In the genomic region with DNA sequence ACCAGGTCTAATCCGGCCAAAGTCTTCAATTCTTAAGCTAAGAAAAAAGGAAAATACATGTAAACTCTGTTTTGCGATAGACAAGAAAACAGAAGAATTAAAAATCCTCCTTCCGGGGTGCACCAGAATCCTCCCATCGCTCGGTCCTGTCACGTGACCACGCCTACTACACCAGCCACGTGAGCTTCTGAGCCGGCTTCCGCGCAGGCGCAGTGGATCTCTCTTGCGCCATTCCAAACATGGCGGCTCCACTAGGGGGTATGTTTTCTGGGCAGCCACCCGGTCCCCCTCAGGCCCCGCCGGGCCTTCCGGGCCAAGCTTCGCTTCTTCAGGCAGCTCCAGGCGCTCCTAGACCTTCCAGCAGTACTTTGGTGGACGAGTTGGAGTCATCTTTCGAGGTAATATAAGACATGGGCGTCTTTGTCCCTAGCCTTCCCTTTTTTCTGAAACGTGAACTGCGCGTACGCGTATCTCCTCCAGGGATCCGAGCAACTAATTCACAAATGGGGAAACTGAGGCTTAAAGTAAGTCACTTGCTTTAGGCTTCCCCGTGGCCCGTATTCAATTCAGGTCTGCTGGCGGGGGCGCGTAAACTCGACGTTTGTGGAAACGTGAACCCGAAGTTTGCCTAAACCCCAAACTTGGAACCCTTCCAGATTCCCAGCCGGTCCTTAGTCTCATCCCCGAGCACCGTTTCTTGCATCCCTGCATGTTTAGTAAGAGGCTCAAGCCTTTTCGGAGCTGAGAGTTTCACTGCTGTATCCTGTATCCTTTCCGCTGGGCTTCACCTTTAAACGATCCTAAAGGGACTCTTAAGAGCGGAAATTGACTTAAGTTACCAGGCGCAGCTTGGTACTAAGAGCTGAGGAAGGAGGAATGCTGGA, we compare ENCODE assay signal across 1 cellular context.
TF ChIP-seq lines count a peak whose summit lies in the region.

A gene with protein sequence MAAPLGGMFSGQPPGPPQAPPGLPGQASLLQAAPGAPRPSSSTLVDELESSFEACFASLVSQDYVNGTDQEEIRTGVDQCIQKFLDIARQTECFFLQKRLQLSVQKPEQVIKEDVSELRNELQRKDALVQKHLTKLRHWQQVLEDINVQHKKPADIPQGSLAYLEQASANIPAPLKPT (plus strand): TSS at position 226 of the 884 bp plus-strand sequence. CDS start 14 bp downstream, at position 240.

TF ChIP-seq in K562, 482 proteins besides CTCF, POLR2A, EP300 and RAD21 (continued from another document and continues in another):
- TF ChIP-seq, protein P1, sequence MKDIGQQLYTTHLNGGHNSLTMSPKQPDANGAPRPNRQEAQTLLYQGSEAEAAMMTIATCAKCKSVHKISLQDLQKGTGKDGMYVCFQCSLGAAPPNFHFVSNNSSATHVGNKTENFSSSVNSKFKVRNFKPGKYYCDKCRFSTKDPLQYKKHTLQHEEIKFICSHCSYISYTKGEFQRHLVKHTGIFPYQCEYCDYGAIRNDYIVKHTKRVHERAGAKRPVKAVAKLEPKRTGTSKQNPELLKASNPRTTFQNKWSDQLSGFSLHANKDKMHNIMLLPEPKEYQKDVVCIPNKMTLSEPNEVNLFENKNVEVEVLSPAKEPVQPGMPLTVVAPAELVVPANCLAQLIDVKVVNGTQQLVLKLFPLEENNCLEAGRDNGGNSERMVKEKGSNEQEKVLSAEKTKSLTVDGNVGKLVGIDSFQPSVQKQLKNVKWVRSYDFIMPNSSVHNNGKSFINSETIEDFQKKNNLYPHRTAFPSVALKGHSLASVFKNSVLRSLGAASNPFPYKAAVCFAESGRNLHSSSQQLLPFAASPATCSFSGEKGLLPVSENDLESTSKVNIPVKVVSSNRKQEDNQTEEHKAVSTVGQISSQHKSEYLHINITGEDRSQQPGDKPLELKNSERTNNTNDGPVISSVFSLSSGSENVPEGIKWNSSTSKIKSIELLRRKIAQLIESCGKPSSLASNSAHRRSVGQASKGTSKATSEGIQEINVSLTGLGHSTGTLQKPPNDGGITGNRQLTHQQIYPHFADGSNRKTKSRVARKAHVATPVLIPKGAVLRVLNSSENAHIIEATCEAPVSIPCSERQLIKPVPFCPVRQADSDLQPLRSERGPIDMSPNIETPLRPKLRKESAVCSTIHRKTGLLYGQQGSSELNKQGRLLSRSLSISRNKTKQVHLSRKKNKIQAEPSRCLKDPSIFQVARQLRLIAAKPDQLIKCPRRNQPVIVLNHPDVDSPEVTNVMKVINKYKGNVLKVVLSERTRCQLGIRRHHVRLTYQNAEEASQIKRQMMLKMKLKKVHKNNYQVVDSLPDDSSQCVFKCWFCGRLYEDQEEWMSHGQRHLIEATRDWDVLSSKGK (CRISPR knock-in tag; IDR thresholded peaks at IDR 0.05): no peak
- no peak for TF ChIP-seq KDM4B (IDR thresholded peaks at IDR 0.05; ENCODE audit: borderline replicate concordance in 2 of 2, low read depth in 1 of 2)
- TF ChIP-seq EGR1 (conservative IDR thresholded peaks at IDR 0.05): peak; percentile 85
- peak; percentile 70 for TF ChIP-seq HDAC2 (IDR thresholded peaks at IDR 0.05)
- no peak for TF ChIP-seq HMG20B (CRISPR knock-in tag; IDR thresholded peaks at IDR 0.05)
- TF ChIP-seq CEBPG (CRISPR knock-in tag; IDR thresholded peaks at IDR 0.05): peak; percentile 87
- peak; percentile 72 to 94 for TF ChIP-seq CEBPG (tag; conservative IDR thresholded peaks at IDR 0.05 in 1 of 2, IDR thresholded peaks at IDR 0.05 in 1 of 2)
- 0 out of 2 replicates have a peak, but pooled peaks have one; percentile 15 for TF ChIP-seq MYNN (IDR thresholded peaks at IDR 0.05)
- no peak for TF ChIP-seq MYNN (CRISPR knock-in tag; IDR thresholded peaks at IDR 0.05)
- TF ChIP-seq XRCC5 (IDR thresholded peaks at IDR 0.05; ENCODE audit: low read depth, low read length): no peak
- TF ChIP-seq RB1 (IDR thresholded peaks at IDR 0.05; ENCODE audit: low read depth): no peak; the same call in 1 of the 2 replicates
- peak; percentile 98 for TF ChIP-seq CBFA2T2 (conservative IDR thresholded peaks at IDR 0.05)
- TF ChIP-seq BRCA1 (IDR thresholded peaks at IDR 0.05): no peak
- TF ChIP-seq BRCA1 (CRISPR knock-in tag; IDR thresholded peaks at IDR 0.05): no peak
- no peak for TF ChIP-seq KDM2B (CRISPR knock-in tag; IDR thresholded peaks at IDR 0.05)
- TF ChIP-seq ZNF436 (CRISPR knock-in tag; IDR thresholded peaks at IDR 0.05): no peak
- TF ChIP-seq RNF2 (IDR thresholded peaks at IDR 0.05): no peak
- no peak for TF ChIP-seq NFYB (IDR thresholded peaks at IDR 0.05; ENCODE audit: extremely low read depth, insufficient read length)
- no peak for TF ChIP-seq XRCC3 (IDR thresholded peaks at IDR 0.05)
- TF ChIP-seq, protein P2, sequence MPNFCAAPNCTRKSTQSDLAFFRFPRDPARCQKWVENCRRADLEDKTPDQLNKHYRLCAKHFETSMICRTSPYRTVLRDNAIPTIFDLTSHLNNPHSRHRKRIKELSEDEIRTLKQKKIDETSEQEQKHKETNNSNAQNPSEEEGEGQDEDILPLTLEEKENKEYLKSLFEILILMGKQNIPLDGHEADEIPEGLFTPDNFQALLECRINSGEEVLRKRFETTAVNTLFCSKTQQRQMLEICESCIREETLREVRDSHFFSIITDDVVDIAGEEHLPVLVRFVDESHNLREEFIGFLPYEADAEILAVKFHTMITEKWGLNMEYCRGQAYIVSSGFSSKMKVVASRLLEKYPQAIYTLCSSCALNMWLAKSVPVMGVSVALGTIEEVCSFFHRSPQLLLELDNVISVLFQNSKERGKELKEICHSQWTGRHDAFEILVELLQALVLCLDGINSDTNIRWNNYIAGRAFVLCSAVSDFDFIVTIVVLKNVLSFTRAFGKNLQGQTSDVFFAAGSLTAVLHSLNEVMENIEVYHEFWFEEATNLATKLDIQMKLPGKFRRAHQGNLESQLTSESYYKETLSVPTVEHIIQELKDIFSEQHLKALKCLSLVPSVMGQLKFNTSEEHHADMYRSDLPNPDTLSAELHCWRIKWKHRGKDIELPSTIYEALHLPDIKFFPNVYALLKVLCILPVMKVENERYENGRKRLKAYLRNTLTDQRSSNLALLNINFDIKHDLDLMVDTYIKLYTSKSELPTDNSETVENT (CRISPR knock-in tag; IDR thresholded peaks at IDR 0.05): peak; percentile 48; the same call in 1 of the 2 replicates
- TF ChIP-seq, protein P3, sequence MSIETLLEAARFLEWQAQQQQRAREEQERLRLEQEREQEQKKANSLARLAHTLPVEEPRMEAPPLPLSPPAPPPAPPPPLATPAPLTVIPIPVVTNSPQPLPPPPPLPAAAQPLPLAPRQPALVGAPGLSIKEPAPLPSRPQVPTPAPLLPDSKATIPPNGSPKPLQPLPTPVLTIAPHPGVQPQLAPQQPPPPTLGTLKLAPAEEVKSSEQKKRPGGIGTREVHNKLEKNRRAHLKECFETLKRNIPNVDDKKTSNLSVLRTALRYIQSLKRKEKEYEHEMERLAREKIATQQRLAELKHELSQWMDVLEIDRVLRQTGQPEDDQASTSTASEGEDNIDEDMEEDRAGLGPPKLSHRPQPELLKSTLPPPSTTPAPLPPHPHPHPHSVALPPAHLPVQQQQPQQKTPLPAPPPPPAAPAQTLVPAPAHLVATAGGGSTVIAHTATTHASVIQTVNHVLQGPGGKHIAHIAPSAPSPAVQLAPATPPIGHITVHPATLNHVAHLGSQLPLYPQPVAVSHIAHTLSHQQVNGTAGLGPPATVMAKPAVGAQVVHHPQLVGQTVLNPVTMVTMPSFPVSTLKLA (conservative IDR thresholded peaks at IDR 0.05): peak; percentile 89 to 94
- TF ChIP-seq ZNF780A (CRISPR knock-in tag; IDR thresholded peaks at IDR 0.05): no peak
- TF ChIP-seq ZNF41 (CRISPR knock-in tag; conservative IDR thresholded peaks at IDR 0.05): no peak
- TF ChIP-seq, protein P4, sequence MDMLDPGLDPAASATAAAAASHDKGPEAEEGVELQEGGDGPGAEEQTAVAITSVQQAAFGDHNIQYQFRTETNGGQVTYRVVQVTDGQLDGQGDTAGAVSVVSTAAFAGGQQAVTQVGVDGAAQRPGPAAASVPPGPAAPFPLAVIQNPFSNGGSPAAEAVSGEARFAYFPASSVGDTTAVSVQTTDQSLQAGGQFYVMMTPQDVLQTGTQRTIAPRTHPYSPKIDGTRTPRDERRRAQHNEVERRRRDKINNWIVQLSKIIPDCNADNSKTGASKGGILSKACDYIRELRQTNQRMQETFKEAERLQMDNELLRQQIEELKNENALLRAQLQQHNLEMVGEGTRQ (CRISPR knock-in tag; IDR thresholded peaks at IDR 0.05): peak; percentile 98
- TF ChIP-seq, protein P5, sequence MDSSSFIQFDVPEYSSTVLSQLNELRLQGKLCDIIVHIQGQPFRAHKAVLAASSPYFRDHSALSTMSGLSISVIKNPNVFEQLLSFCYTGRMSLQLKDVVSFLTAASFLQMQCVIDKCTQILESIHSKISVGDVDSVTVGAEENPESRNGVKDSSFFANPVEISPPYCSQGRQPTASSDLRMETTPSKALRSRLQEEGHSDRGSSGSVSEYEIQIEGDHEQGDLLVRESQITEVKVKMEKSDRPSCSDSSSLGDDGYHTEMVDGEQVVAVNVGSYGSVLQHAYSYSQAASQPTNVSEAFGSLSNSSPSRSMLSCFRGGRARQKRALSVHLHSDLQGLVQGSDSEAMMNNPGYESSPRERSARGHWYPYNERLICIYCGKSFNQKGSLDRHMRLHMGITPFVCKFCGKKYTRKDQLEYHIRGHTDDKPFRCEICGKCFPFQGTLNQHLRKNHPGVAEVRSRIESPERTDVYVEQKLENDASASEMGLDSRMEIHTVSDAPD (CRISPR knock-in tag; IDR thresholded peaks at IDR 0.05): no peak
- TF ChIP-seq PHTF2 (CRISPR knock-in tag; IDR thresholded peaks at IDR 0.05): no peak
- no peak for TF ChIP-seq ZNF143 (CRISPR knock-in tag; IDR thresholded peaks at IDR 0.05)
- TF ChIP-seq TCF7 (IDR thresholded peaks at IDR 0.05; ENCODE audit: borderline replicate concordance): no peak
- TF ChIP-seq, protein P6, sequence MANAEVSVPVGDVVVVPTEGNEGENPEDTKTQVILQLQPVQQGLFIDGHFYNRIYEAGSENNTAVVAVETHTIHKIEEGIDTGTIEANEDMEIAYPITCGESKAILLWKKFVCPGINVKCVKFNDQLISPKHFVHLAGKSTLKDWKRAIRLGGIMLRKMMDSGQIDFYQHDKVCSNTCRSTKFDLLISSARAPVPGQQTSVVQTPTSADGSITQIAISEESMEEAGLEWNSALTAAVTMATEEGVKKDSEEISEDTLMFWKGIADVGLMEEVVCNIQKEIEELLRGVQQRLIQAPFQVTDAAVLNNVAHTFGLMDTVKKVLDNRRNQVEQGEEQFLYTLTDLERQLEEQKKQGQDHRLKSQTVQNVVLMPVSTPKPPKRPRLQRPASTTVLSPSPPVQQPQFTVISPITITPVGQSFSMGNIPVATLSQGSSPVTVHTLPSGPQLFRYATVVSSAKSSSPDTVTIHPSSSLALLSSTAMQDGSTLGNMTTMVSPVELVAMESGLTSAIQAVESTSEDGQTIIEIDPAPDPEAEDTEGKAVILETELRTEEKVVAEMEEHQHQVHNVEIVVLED (CRISPR knock-in tag; IDR thresholded peaks at IDR 0.05): 0 out of 2 replicates have a peak, but pooled peaks have one; percentile 49
- no peak for TF ChIP-seq ZNF274 (IDR thresholded peaks at IDR 0.05; ENCODE audit: borderline replicate concordance, low read depth, low read length)
- TF ChIP-seq, protein P7, sequence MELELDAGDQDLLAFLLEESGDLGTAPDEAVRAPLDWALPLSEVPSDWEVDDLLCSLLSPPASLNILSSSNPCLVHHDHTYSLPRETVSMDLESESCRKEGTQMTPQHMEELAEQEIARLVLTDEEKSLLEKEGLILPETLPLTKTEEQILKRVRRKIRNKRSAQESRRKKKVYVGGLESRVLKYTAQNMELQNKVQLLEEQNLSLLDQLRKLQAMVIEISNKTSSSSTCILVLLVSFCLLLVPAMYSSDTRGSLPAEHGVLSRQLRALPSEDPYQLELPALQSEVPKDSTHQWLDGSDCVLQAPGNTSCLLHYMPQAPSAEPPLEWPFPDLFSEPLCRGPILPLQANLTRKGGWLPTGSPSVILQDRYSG (tag; conservative IDR thresholded peaks at IDR 0.05; ENCODE audit: low read depth): no peak
- TF ChIP-seq, protein P8, sequence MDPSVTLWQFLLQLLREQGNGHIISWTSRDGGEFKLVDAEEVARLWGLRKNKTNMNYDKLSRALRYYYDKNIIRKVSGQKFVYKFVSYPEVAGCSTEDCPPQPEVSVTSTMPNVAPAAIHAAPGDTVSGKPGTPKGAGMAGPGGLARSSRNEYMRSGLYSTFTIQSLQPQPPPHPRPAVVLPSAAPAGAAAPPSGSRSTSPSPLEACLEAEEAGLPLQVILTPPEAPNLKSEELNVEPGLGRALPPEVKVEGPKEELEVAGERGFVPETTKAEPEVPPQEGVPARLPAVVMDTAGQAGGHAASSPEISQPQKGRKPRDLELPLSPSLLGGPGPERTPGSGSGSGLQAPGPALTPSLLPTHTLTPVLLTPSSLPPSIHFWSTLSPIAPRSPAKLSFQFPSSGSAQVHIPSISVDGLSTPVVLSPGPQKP (CRISPR knock-in tag; IDR thresholded peaks at IDR 0.05): no peak
- peak; percentile 90 for TF ChIP-seq C11orf30 (IDR thresholded peaks at IDR 0.05; ENCODE audit: low read depth)
- peak in 1 of 2 experiments; percentile 41; a peak in 1 of 4 replicates for TF ChIP-seq TRIM24 (IDR thresholded peaks at IDR 0.05)
- TF ChIP-seq, protein P9, sequence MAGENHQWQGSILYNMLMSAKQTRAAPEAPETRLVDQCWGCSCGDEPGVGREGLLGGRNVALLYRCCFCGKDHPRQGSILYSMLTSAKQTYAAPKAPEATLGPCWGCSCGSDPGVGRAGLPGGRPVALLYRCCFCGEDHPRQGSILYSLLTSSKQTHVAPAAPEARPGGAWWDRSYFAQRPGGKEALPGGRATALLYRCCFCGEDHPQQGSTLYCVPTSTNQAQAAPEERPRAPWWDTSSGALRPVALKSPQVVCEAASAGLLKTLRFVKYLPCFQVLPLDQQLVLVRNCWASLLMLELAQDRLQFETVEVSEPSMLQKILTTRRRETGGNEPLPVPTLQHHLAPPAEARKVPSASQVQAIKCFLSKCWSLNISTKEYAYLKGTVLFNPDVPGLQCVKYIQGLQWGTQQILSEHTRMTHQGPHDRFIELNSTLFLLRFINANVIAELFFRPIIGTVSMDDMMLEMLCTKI (IDR thresholded peaks at IDR 0.05; ENCODE audit: partially characterized antibody): no peak
- peak; percentile 99 for TF ChIP-seq BHLHE40 (IDR thresholded peaks at IDR 0.05; ENCODE audit: low read length)
- TF ChIP-seq ATF7 (IDR thresholded peaks at IDR 0.05): peak; percentile 74
- TF ChIP-seq RUNX1 (IDR thresholded peaks at IDR 0.05; ENCODE audit: low read depth): no peak
- TF ChIP-seq TBL1XR1 (IDR thresholded peaks at IDR 0.05; ENCODE audit: low read length in 2 of 2): no peak
- TF ChIP-seq, protein P10, sequence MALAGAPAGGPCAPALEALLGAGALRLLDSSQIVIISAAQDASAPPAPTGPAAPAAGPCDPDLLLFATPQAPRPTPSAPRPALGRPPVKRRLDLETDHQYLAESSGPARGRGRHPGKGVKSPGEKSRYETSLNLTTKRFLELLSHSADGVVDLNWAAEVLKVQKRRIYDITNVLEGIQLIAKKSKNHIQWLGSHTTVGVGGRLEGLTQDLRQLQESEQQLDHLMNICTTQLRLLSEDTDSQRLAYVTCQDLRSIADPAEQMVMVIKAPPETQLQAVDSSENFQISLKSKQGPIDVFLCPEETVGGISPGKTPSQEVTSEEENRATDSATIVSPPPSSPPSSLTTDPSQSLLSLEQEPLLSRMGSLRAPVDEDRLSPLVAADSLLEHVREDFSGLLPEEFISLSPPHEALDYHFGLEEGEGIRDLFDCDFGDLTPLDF (CRISPR knock-in tag; IDR thresholded peaks at IDR 0.05): no peak
- TF ChIP-seq, protein P11, sequence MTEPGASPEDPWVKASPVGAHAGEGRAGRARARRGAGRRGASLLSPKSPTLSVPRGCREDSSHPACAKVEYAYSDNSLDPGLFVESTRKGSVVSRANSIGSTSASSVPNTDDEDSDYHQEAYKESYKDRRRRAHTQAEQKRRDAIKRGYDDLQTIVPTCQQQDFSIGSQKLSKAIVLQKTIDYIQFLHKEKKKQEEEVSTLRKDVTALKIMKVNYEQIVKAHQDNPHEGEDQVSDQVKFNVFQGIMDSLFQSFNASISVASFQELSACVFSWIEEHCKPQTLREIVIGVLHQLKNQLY (CRISPR knock-in tag; conservative IDR thresholded peaks at IDR 0.05): no peak
- no peak for TF ChIP-seq ZNF561 (CRISPR knock-in tag; conservative IDR thresholded peaks at IDR 0.05)
- TF ChIP-seq SAP30 (IDR thresholded peaks at IDR 0.05; ENCODE audit: borderline replicate concordance, insufficient read depth, low read depth, low read length, poor library complexity, severe bottlenecking): no peak
